ENCODE assay signal across 11 cellular contexts in the genomic region with DNA sequence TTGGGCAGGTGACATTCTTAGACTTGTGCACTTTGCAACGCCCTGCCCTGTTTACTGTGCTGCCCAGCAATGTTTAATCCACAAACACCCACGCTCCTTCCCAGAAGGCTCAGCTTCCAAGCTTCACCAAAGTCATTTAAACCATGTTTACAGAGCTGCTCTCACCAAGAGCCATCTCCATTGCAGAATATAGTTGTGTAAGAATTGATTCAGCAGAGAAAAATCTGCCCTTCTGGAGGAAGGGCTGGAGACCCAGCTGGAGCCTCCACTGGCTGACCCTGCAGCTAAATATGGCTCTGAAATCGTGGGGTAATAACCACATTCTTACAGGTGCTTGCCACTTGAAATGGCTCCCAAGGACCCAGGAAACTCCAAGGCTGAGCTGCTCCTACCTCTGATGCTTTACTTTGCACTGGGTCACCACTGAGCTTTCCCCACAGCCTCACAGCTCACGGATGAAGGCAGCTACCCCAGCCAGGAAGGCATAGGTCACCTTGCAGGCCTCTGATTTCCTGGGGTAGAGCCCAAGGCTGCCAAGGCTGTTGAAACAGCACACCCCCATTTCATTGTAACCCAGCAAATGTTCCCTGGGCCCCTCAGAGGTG. TPM values are rescaled to one million over a fixed set of nuclear protein-coding genes. Genes with fewer than 3 reads are reported as not detected.
DNase-seq lines count a peak whose midpoint lies in the region; ATAC-seq, FAIRE-seq and TF ChIP-seq lines count a peak whose summit lies in the region.
"Had no signal": no experiment of that assay in that cellular context is flagged by ENCODE, and none has a peak within 500 bp of the region (broad histone marks: within the 10 kb centered on the region; RNA-seq: fewer than 3 reads in every experiment).

No MANE protein-coding gene starts in this region.

- no peaks in the 10 kb centered on the region for H3K27me3 ChIP-seq in bronchial epithelial cell (ENCODE audit: control insufficient read depth, insufficient read depth, low read length)
- H3K27me3 ChIP-seq: cardiac muscle cell had no signal

- H3K27me3 Mint-ChIP-seq in memory B cell: no peaks in the 10 kb centered on the region

- FAIRE-seq in bronchial epithelial cell (lab: Jason Lieb, UNC): peak; percentile 88

- peaks cover 29% of the 10 kb centered on the region for H3K36me3 Mint-ChIP-seq in memory B cell

- WGBS in urinary bladder: 41% methylated on average over 4 of the region's 4 CpGs

- H3K27ac ChIP-seq in urinary bladder (ENCODE audit: low read depth) (peak overlapping the region; percentile 57), substantia nigra (ENCODE audit: low read depth, low read length, poor library complexity, severe bottlenecking) (no peak overlapping the region)
- H3K27ac ChIP-seq: cardiac muscle cell had no signal

- H3K9me3 Mint-ChIP-seq in memory B cell: no peaks in the 10 kb centered on the region

- peaks cover 39% of the 10 kb centered on the region for H3K4me1 Mint-ChIP-seq in memory B cell

- H3K36me3 ChIP-seq in bronchial epithelial cell (ENCODE audit: control insufficient read depth, insufficient read depth, low read length) (peaks cover 30% of the 10 kb centered on the region), urinary bladder (ENCODE audit: insufficient read depth) (no peaks in the 10 kb centered on the region)
- H3K36me3 ChIP-seq: cardiac muscle cell had no signal

- H3K4me3 ChIP-seq in bronchial epithelial cell (ENCODE audit: low read depth, low read length): no peak overlapping the region
- H3K4me3 ChIP-seq in urinary bladder (ENCODE audit: low read depth, low read length): no peak overlapping the region
- H3K4me3 ChIP-seq: cardiac muscle cell had no signal

- H3K4me1 ChIP-seq in urinary bladder (ENCODE audit: insufficient read depth): no peaks in the 10 kb centered on the region

- DNase-seq in left cardiac atrium (no peak), Right ventricle myocardium superior (no peak), bronchial epithelial cell (ENCODE audit: low read depth) (peak; percentile 96), memory B cell (ENCODE audit: low spot score in 2 of 2) (no peak), substantia nigra (lab: John Stamatoyannopoulos, UW) (no peak), inferior parietal cortex (ENCODE audit: extremely low spot score) (no peak)
- DNase-seq: DMS 273 treated with DMSO at 0.1 percent for 48 hours, KBM-7 had no signal

- intact Hi-C loops in left cardiac atrium (cut with DNase I) (no loop called here), Right ventricle myocardium superior (cut with DNase I) (no loop called here)

- H3K4me3 Mint-ChIP-seq in memory B cell: no peak overlapping the region

- peak; percentile 14 to 55 for ATAC-seq in left cardiac atrium
- no peak for ATAC-seq in Right ventricle myocardium superior (ENCODE audit: poor library complexity)
- ATAC-seq in memory B cell (ENCODE audit: low read depth): no peak
- no peak for ATAC-seq in GM18868 (IDR thresholded peaks at IDR 0.05; ENCODE audit: unreplicated experiment)

- H3K27ac Mint-ChIP-seq in memory B cell: peak overlapping the region; percentile 60

- TF ChIP-seq CTCF in bronchial epithelial cell (IDR thresholded peaks at IDR 0.05; ENCODE audit: insufficient read depth, low read length, severe bottlenecking): no peak

RNA-seq across cellular contexts. Expression of gene CAPN2, which starts 8.8 kb away (rescaled TPM):
- total RNA-seq in left cardiac atrium (100 to 1,000 TPM in 1 of 2 donors, 10 to 100 TPM in 1; 89.1 to 107 TPM), Right ventricle myocardium superior (72.6 TPM), bronchial epithelial cell (353 and 526 TPM in 2 replicates), urinary bladder (117 TPM)
- 91.4 TPM for polyA plus RNA-seq in urinary bladder

RNA-seq across cellular contexts. Expression of gene CAPN8, which starts 55.6 kb away (rescaled TPM):
- under 1 TPM in 1 of 2 donors, not detected in 1; 0.21 TPM for total RNA-seq in left cardiac atrium
- not detected for total RNA-seq in Right ventricle myocardium superior
- under 0.01 and 0.26 TPM in 2 replicates for total RNA-seq in bronchial epithelial cell
- 1.6 TPM for total RNA-seq in urinary bladder
- polyA plus RNA-seq in urinary bladder: 11.9 TPM
- total RNA-seq: cardiac muscle cell had no signal

Comparison
In these comparisons a context has a peak if more than half of its experiments do, and no peak if none do; other contexts are left out.
1. ATAC-seq: peak in left cardiac atrium (2 of 2); none in Right ventricle myocardium superior (single experiment), memory B cell (single experiment) and GM18868 (single experiment).